Comparison of ENCODE assay signal across 29 cellular contexts in genomic region chr6:20647585-20647984, GRCh38.
DNase-seq lines count a peak whose midpoint lies in the region; ATAC-seq and TF ChIP-seq lines count a peak whose summit lies in the region.
"Had no signal": no experiment of that assay in that cellular context is flagged by ENCODE, and none has a peak within 500 bp of the region (broad histone marks: within the 10 kb centered on the region; RNA-seq: fewer than 3 reads in every experiment).

No MANE protein-coding gene starts in this region.

- H3K4me1 Mint-ChIP-seq in activated naive CD8-positive, alpha-beta T cell treated with anti-CD3 and anti-CD28 coated beads, Interleukin-2, amount 50 U/mL, for 24 hours = peaks cover 11% of the 10 kb centered on the region
- peaks cover 26% of the 10 kb centered on the region for H3K4me1 Mint-ChIP-seq in activated naive CD8-positive, alpha-beta T cell treated with anti-CD3 and anti-CD28 coated beads for 36 hours

- no peaks in the 10 kb centered on the region for H3K79me2 ChIP-seq in PC-9 (ENCODE audit: low read depth)

- no peak overlapping the region for H3K4me2 ChIP-seq in PC-9
- H3K4me2 ChIP-seq: KMS-11 had no signal

- H3K4me1 ChIP-seq in PC-9 (replicated peaks; ENCODE audit: insufficient read depth) = peaks cover 4% of the 10 kb centered on the region
- H3K4me1 ChIP-seq: BE2C, HAP-1, SJCRH30 had no signal

- H3F3A ChIP-seq in PC-9 (ENCODE audit: insufficient read depth, low read depth) = no peaks in the 10 kb centered on the region

- H3K9me3 Mint-ChIP-seq in activated naive CD8-positive, alpha-beta T cell treated with anti-CD3 and anti-CD28 coated beads, Interleukin-2, amount 50 U/mL, for 24 hours = no peaks in the 10 kb centered on the region
- peaks cover 2% of the 10 kb centered on the region for H3K9me3 Mint-ChIP-seq in activated naive CD8-positive, alpha-beta T cell treated with anti-CD3 and anti-CD28 coated beads for 36 hours

- H3K27me3 Mint-ChIP-seq in activated naive CD8-positive, alpha-beta T cell treated with anti-CD3 and anti-CD28 coated beads, Interleukin-2, amount 50 U/mL, for 24 hours = no peaks in the 10 kb centered on the region
- no peaks in the 10 kb centered on the region for H3K27me3 Mint-ChIP-seq in activated naive CD8-positive, alpha-beta T cell treated with anti-CD3 and anti-CD28 coated beads for 36 hours
- H3K27me3 Mint-ChIP-seq: IgD-negative memory B cell had no signal

- H3K4me3 ChIP-seq in PC-9 = no peak overlapping the region
- H3K4me3 ChIP-seq: GM12878, HAP-1, SJCRH30 had no signal

- peak overlapping the region; percentile 1 for H3K27ac Mint-ChIP-seq in activated naive CD8-positive, alpha-beta T cell treated with anti-CD3 and anti-CD28 coated beads, Interleukin-2, amount 50 U/mL, for 24 hours
- H3K27ac Mint-ChIP-seq in activated naive CD8-positive, alpha-beta T cell treated with anti-CD3 and anti-CD28 coated beads for 36 hours = no peak overlapping the region
- H3K27ac Mint-ChIP-seq: IgD-negative memory B cell had no signal

- intact Hi-C loops in PC-9 (cut with micrococcal nuclease; ENCODE audit: unreplicated experiment) = no loop called here

- POLR2A ChIA-PET in HEK293T (lab: Yijun Ruan, JAX) = no interaction called here
- POLR2A ChIA-PET in PC-9 (lab: Charles Lee; ENCODE audit: unreplicated experiment) = interaction anchor here (0.6 kb wide), 1 partner anchor 428 kb away, joined by 9 read pairs; no protein-coding TSS in a partner anchor

- no peaks in the 10 kb centered on the region for H3K36me3 ChIP-seq in PC-9 (ENCODE audit: low read depth)
- H3K36me3 ChIP-seq: HAP-1, SJCRH30 had no signal

- DNase-seq in activated naive CD8-positive, alpha-beta T cell treated with anti-CD3 and anti-CD28 coated beads, Interleukin-2, amount 50 U/mL, for 24 hours = no peak
- no peak for DNase-seq in activated naive CD8-positive, alpha-beta T cell treated with anti-CD3 and anti-CD28 coated beads for 36 hours
- DNase-seq in HEK293T (ENCODE audit: extremely low spot score) (no peak), glomerular visceral epithelial cell (ENCODE audit: extremely low spot score) (peak; percentile 10), NCI-H1048 (lab: John Stamatoyannopoulos, UW) (no peak), PC-9 (no peak)
- DNase-seq in effector CD4-positive, alpha-beta T cell = no peak
- DNase-seq: 8988T, ACHN, BE2C, GDM1, GOT3, MM.1S, NCI-H1092, NCI-H1417 treated with DMSO at 0.1 percent for 48 hours, NCI-H1694 treated with DMSO at 0.1 percent for 48 hours, NCI-H2081, NCI-H2171, NCI-H345, NCI-H510A treated with DMSO at 0.1 percent for 48 hours, NCI-H774, PC-3, SJCRH30 had no signal

- no TSS peak for BruUV-seq in PC-9 (replicated peaks; lab: Mats Ljungman, UMichigan)

- H3K9me2 ChIP-seq in PC-9 (ENCODE audit: insufficient read depth) = no peaks in the 10 kb centered on the region

- no peak overlapping the region for H3K4me3 Mint-ChIP-seq in activated naive CD8-positive, alpha-beta T cell treated with anti-CD3 and anti-CD28 coated beads, Interleukin-2, amount 50 U/mL, for 24 hours
- H3K4me3 Mint-ChIP-seq in activated naive CD8-positive, alpha-beta T cell treated with anti-CD3 and anti-CD28 coated beads for 36 hours = no peak overlapping the region
- H3K4me3 Mint-ChIP-seq: IgD-negative memory B cell had no signal

- TF ChIP-seq CTCF in PC-9 (conservative IDR thresholded peaks at IDR 0.05) = no peak

- H3K9me3 ChIP-seq in PC-9 (ENCODE audit: insufficient read depth, low read depth) = no peaks in the 10 kb centered on the region
- H3K9me3 ChIP-seq: BE2C, HAP-1, SJCRH30 had no signal

- H3K27ac ChIP-seq in PC-9 = no peak overlapping the region
- H3K27ac ChIP-seq: KMS-11, SJCRH30 had no signal

- CTCF ChIA-PET in HEK293T (lab: Yijun Ruan, JAX) (no interaction called here), PC-9 (lab: Charles Lee) (no interaction called here)

- H3K36me3 Mint-ChIP-seq in activated naive CD8-positive, alpha-beta T cell treated with anti-CD3 and anti-CD28 coated beads, Interleukin-2, amount 50 U/mL, for 24 hours (ENCODE audit: low read depth) = peaks cover 32% of the 10 kb centered on the region
- peaks cover 43% of the 10 kb centered on the region for H3K36me3 Mint-ChIP-seq in activated naive CD8-positive, alpha-beta T cell treated with anti-CD3 and anti-CD28 coated beads for 36 hours

- no peak overlapping the region for H2AFZ ChIP-seq in PC-9

- no peak for ATAC-seq in activated naive CD8-positive, alpha-beta T cell treated with anti-CD3 and anti-CD28 coated beads, Interleukin-2, amount 50 U/mL, for 24 hours
- no peak for ATAC-seq in HG02938 (IDR thresholded peaks at IDR 0.05; ENCODE audit: unreplicated experiment)
- ATAC-seq: GM12878, PC-3, Right ventricle myocardium inferior had no signal

- H4K20me1 ChIP-seq in PC-9 (ENCODE audit: insufficient read depth) = no peaks in the 10 kb centered on the region

- H3K27me3 ChIP-seq in PC-9 (ENCODE audit: insufficient read depth, low read depth) = no peaks in the 10 kb centered on the region
- H3K27me3 ChIP-seq: BE2C, SJCRH30 had no signal

TF ChIP-seq in HEK293T, 16 proteins besides CTCF, POLR2A, EP300 and RAD21:
- TF ChIP-seq NFRKB (IDR thresholded peaks at IDR 0.05) = no peak
- TF ChIP-seq LEF1 (IDR thresholded peaks at IDR 0.05; ENCODE audit: borderline replicate concordance) = no peak
- peak; percentile 62 for TF ChIP-seq PKNOX1 (IDR thresholded peaks at IDR 0.05)
